21 cellular contexts compared by ENCODE assay signal in genomic region chr1:93262645-93263044, GRCh38.
"Had no signal": no experiment of that assay in that cellular context is flagged by ENCODE, and none has a peak within 500 bp of the region (broad histone marks: within the 10 kb centered on the region; RNA-seq: fewer than 3 reads in every experiment).

No MANE protein-coding gene starts in this region.

- H3K4me3 ChIP-seq: Peyer's patch had no signal

- H3K4me1 ChIP-seq: Peyer's patch had no signal

- H3K27ac ChIP-seq: Peyer's patch had no signal

- ATAC-seq: activated CD4-positive, CD25-positive, alpha-beta regulatory T cell treated with anti-CD3 and anti-CD28 coated beads, Interleukin-2, amount 50 U/mL, for 24 hours; activated CD8-positive, alpha-beta T cell treated with anti-CD3 and anti-CD28 coated beads, Interleukin-2, amount 10 ng/mL, durations not matched to agents 7 days and 5 days had no signal

- H3K4me1 Mint-ChIP-seq: activated naive CD4-positive, alpha-beta T cell treated with anti-CD3 and anti-CD28 coated beads, Interleukin-2, amount 50 U/mL, for 24 hours; brain had no signal

- H3K27me3 ChIP-seq: Peyer's patch had no signal

- H3K27me3 Mint-ChIP-seq: activated naive CD4-positive, alpha-beta T cell treated with anti-CD3 and anti-CD28 coated beads, Interleukin-2, amount 50 U/mL, for 24 hours; brain had no signal

- H3K27ac Mint-ChIP-seq: activated CD8-positive, alpha-beta T cell treated with anti-CD3 and anti-CD28 coated beads, Interleukin-2, amount 10 ng/mL, durations not matched to agents 7 days and 5 days; activated naive CD4-positive, alpha-beta T cell treated with anti-CD3 and anti-CD28 coated beads, Interleukin-2, amount 50 U/mL, for 24 hours; brain; T-helper 1 cell treated with Interleukin-12 subunit alpha and Interleukin-12 subunit beta and Interleukin-4 antibody, amounts not matched to agents 30 μg/mL and 1 μg/mL, for 36 hours had no signal

- FAIRE-seq: astrocyte had no signal

- DNase-seq: activated CD4-positive, alpha-beta T cell treated with anti-CD3 and anti-CD28 coated beads for 4 hours; activated CD8-positive, alpha-beta memory T cell treated with anti-CD3 and anti-CD28 coated beads, Interleukin-2, amount 50 U/mL, for 48 hours; activated CD8-positive, alpha-beta T cell treated with anti-CD3 and anti-CD28 coated beads, Interleukin-2, amount 10 ng/mL, durations not matched to agents 7 days and 5 days; activated T-cell treated with anti-CD3 and anti-CD28 coated beads, Interleukin-2, amount 50 U/mL, for 1 hour; amniotic stem cell; cerebellar nuclear complex; NCI-H1092; NCI-H1417; NCI-H1694; NCI-H2029; NCI-H345; NCI-H510A; NCI-H526 treated with DMSO at 0.1 percent for 48 hours; NCI-H82; Peyer's patch; SHP77 had no signal

- H3K4me3 Mint-ChIP-seq: activated CD8-positive, alpha-beta T cell treated with anti-CD3 and anti-CD28 coated beads, Interleukin-2, amount 10 ng/mL, durations not matched to agents 7 days and 5 days; activated naive CD4-positive, alpha-beta T cell treated with anti-CD3 and anti-CD28 coated beads, Interleukin-2, amount 50 U/mL, for 24 hours; brain; T-helper 1 cell treated with Interleukin-12 subunit alpha and Interleukin-12 subunit beta and Interleukin-4 antibody, amounts not matched to agents 30 μg/mL and 1 μg/mL, for 36 hours had no signal
